8 cellular contexts compared by ENCODE assay signal in the genomic region with DNA sequence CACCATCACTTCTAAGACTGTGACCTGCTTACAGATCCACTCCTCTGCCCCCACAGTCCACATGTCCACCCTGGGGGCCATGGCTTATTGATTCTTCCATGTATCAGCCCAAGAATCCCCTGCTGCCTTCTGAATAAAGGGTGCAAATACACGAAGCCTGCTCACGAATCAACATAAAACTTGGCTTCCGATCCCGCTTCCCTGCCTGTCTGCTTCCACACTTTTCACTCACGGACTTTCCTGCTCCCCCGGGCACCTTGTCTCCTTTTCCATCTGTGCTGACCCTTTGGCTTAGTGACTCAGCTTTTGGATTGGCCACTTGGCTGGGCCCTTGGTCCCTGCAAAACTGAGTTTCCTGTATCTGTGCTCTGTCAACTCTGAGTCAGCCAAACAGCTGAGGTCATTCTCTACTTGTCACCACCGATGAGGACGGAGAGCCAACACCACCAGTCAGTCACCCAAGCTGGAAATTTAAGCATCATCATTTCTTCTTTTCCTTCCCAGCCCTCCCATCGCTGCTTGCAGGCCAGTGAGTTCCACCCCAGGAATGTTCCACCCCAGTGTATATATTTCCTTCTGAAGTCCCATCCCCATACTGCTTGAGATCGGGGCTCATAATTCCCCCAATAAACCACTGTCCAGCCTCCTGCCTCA. TPM values are rescaled to one million over a fixed set of nuclear protein-coding genes. Genes with fewer than 3 reads are reported as not detected.
DNase-seq lines count a peak whose midpoint lies in the region; ATAC-seq and TF ChIP-seq lines count a peak whose summit lies in the region.

No MANE protein-coding gene starts in this region.

- DNase-seq in activated CD8-positive, alpha-beta memory T cell treated with anti-CD3 and anti-CD28 coated beads, Interleukin-2, amount 50 U/mL, for 48 hours, result peak; percentile 15
- no peak for DNase-seq in activated CD8-positive, alpha-beta memory T cell treated with anti-CD3 and anti-CD28 coated beads for 24 hours
- DNase-seq in mammary epithelial cell, result peak; percentile 60
- DNase-seq in kidney tubule cell (ENCODE audit: low spot score), result peak; percentile 98
- DNase-seq in aorta, result peak; percentile 82 to 85
- no peak for DNase-seq in NCI-H748 (lab: John Stamatoyannopoulos, UW; ENCODE audit: unreplicated experiment)
- DNase-seq in NCI-H526 (lab: John Stamatoyannopoulos, UW), result no peak

- H3K9me3 ChIP-seq in mammary epithelial cell (replicated peaks; ENCODE audit: insufficient read depth, low read length) (no peaks in the 10 kb centered on the region), aorta (ENCODE audit: control insufficient read depth, low read length) (no peaks in the 10 kb centered on the region)

- ATAC-seq in aorta (ENCODE audit: low FRiP score) (peak; percentile 83), GM18873 (IDR thresholded peaks at IDR 0.05; ENCODE audit: low FRiP score, unreplicated experiment) (no peak)

- no peak overlapping the region for H3K9ac ChIP-seq in mammary epithelial cell (ENCODE audit: insufficient read depth, low read length)

- intact Hi-C loops in mammary epithelial cell (cut with micrococcal nuclease) (no loop called here), aorta (cut with DNase I) (loop anchor here in 1 of 2 donors (5.0 kb wide), 1 partner anchor 69 kb away; a partner anchor contains a TSS)

- dilution Hi-C loops in mammary epithelial cell (cut with HindIII; ENCODE audit: low sequenced_read_pairs), result no loop called here

- no TSS peak for BruUV-seq in mammary epithelial cell (replicated peaks; lab: Mats Ljungman, UMichigan)

- H3K79me2 ChIP-seq in mammary epithelial cell (ENCODE audit: insufficient read depth, low read length), result no peaks in the 10 kb centered on the region

- no peaks in the 10 kb centered on the region for H3K27me3 ChIP-seq in mammary epithelial cell (ENCODE audit: insufficient read depth, low read length)
- H3K27me3 ChIP-seq in aorta (ENCODE audit: control insufficient read depth in 1 of 2, insufficient read depth in 2 of 2, low read length in 1 of 2), result no peaks in the 10 kb centered on the region

- in situ Hi-C loops in mammary epithelial cell (cut with MboI; ENCODE audit: low sequenced_read_pairs in 2 of 2), result no loop called here

- H3K4me3 ChIP-seq in mammary epithelial cell (replicated peaks in 1 of 3; ENCODE audit: insufficient read depth in 1 of 3, low read depth in 2 of 3, low read length in 3 of 3) (no peak overlapping the region), aorta (ENCODE audit: low read length in 2 of 2) (no peak overlapping the region)

- WGBS in mammary epithelial cell (ENCODE audit: low coverage, missing lambda C conversion rate), result 70% methylated on average over 10 of the region's 10 CpGs
- 8 to 9% methylated on average over 10 of the region's 10 CpGs for WGBS in aorta, 2 donors

- H3K27ac ChIP-seq in mammary epithelial cell (ENCODE audit: insufficient read depth, low read depth, low read length) (no peak overlapping the region), aorta (ENCODE audit: low read depth in 1 of 2, low read length in 2 of 2) (peak overlapping the region in 1 of 2 donors; percentile 2)

- no peak overlapping the region for H2AFZ ChIP-seq in mammary epithelial cell (ENCODE audit: low read depth, low read length)

- H3K36me3 ChIP-seq in mammary epithelial cell (ENCODE audit: insufficient read depth, low read length) (no peaks in the 10 kb centered on the region), aorta (ENCODE audit: control insufficient read depth in 1 of 2, insufficient read depth in 2 of 2, low read length in 1 of 2) (no peaks in the 10 kb centered on the region)

- no peak overlapping the region for H3K4me2 ChIP-seq in mammary epithelial cell (ENCODE audit: insufficient read depth, low read depth, low read length)

- no peaks in the 10 kb centered on the region for H4K20me1 ChIP-seq in mammary epithelial cell (ENCODE audit: insufficient read depth, low read length)

- no peak for TF ChIP-seq CTCF in mammary epithelial cell (conservative IDR thresholded peaks at IDR 0.05 in 1 of 2, IDR thresholded peaks at IDR 0.05 in 1 of 2; ENCODE audit: extremely low read depth in 1 of 2, insufficient read depth in 1 of 2, low read depth in 1 of 2, low read length in 2 of 2)

- no peaks in the 10 kb centered on the region for H3K4me1 ChIP-seq in mammary epithelial cell (ENCODE audit: insufficient read depth, low read length)
- H3K4me1 ChIP-seq in aorta (ENCODE audit: control insufficient read depth in 1 of 2, insufficient read depth in 2 of 2, low read length in 2 of 2), result no peaks in the 10 kb centered on the region

- CTCF ChIA-PET in mammary epithelial cell (lab: Charles Lee; ENCODE audit: low non-redundant PET), result no interaction called here

RNA-seq across cellular contexts. Expression of a gene that starts 11.4 kb away (rescaled TPM):
- total RNA-seq in mammary epithelial cell (10 to 100 TPM; 19.7 to 22.3 TPM), aorta (10 to 100 TPM; 32.2 to 47.0 TPM)
- polyA plus RNA-seq in mammary epithelial cell (6.1 TPM), aorta (10 to 100 TPM; 18.2 to 47.2 TPM)
- polyA minus RNA-seq in mammary epithelial cell, result 4.9 TPM

Comparison
In these comparisons a context has a peak if more than half of its experiments do, and no peak if none do; other contexts are left out.
1. DNase-seq: peak in activated CD8-positive, alpha-beta memory T cell treated with anti-CD3 and anti-CD28 coated beads, Interleukin-2, amount 50 U/mL, for 48 hours (single experiment), mammary epithelial cell (single experiment), kidney tubule cell (single experiment) and aorta (2 of 2); none in activated CD8-positive, alpha-beta memory T cell treated with anti-CD3 and anti-CD28 coated beads for 24 hours (single experiment), NCI-H748 (single experiment) and NCI-H526 (0 of 2).